In the genomic region with DNA sequence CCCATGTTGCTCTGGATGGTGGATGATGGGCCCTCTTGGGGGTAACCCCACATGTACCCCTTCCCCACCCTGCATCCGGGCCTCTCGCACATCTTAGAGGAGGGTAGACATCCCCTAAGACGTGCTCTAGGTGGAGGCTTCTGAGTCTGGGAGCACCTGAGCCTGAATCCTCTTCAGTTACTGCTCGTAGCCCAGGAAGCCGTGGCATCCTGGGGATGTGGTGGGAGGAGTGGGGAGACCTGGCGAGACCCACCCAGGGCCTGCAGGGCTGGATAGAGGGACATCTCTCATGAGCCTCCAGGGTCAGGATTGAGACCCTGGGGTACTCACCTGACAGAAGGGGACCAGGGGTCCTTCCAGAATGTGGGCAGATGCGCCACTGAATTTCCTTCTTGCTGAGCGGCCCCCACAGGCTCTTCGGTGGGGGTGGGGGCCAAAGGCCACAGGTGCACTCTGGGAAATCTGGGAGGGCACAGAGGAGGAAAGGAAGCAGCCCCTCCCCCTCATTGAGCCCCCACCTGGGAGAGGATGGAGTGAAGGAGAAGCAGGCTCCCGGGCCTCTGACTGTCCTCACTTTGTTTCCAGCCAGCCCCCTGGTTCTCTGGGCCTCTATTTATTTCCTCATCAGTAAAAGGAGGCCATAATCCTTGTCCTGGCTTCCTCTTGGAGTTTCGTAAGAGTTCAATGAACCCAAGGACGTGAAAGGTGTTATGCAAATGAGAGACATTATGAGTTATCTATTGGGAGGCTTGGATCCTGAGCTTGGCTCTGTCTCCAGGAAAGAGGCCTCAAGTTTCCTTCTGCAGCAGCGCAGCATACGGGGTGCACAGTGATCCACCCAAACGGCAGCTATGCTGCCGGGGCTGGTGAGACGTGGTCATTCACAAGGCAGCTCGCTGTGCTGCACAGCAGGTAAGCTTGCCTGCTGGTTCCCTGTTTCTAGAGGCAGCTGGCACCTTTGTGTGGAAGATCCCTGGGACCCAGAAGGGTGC, we compare ENCODE assay signal across 1 cellular context.
TF ChIP-seq lines count a peak whose summit lies in the region.

No MANE protein-coding gene starts in this region.

TF ChIP-seq in liver, 16 proteins besides CTCF, POLR2A, EP300 and RAD21 (continued from another document):
- TF ChIP-seq, protein P1, sequence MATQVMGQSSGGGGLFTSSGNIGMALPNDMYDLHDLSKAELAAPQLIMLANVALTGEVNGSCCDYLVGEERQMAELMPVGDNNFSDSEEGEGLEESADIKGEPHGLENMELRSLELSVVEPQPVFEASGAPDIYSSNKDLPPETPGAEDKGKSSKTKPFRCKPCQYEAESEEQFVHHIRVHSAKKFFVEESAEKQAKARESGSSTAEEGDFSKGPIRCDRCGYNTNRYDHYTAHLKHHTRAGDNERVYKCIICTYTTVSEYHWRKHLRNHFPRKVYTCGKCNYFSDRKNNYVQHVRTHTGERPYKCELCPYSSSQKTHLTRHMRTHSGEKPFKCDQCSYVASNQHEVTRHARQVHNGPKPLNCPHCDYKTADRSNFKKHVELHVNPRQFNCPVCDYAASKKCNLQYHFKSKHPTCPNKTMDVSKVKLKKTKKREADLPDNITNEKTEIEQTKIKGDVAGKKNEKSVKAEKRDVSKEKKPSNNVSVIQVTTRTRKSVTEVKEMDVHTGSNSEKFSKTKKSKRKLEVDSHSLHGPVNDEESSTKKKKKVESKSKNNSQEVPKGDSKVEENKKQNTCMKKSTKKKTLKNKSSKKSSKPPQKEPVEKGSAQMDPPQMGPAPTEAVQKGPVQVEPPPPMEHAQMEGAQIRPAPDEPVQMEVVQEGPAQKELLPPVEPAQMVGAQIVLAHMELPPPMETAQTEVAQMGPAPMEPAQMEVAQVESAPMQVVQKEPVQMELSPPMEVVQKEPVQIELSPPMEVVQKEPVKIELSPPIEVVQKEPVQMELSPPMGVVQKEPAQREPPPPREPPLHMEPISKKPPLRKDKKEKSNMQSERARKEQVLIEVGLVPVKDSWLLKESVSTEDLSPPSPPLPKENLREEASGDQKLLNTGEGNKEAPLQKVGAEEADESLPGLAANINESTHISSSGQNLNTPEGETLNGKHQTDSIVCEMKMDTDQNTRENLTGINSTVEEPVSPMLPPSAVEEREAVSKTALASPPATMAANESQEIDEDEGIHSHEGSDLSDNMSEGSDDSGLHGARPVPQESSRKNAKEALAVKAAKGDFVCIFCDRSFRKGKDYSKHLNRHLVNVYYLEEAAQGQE (IDR thresholded peaks at IDR 0.05), result no peak
